In genomic region chr1:205142105-205142475, GRCh38 we compare ENCODE assay signal across 1 cellular context.
TF ChIP-seq lines count a peak whose summit lies in the region.

No MANE protein-coding gene starts in this region.

TF ChIP-seq in GM23338, 12 proteins besides CTCF, POLR2A, EP300 and RAD21 (continued from another document):
- no peak for TF ChIP-seq ZNF462 (CRISPR knock-in tag; IDR thresholded peaks at IDR 0.05)
- no peak for TF ChIP-seq CREB1 (CRISPR knock-in tag; IDR thresholded peaks at IDR 0.05; ENCODE audit: low read depth)
- TF ChIP-seq EZH2 (IDR thresholded peaks at IDR 0.05; ENCODE audit: low read depth, unreplicated experiment) = no peak
- TF ChIP-seq JUNB (IDR thresholded peaks at IDR 0.05; ENCODE audit: unreplicated experiment) = no peak
- TF ChIP-seq ETS1 (IDR thresholded peaks at IDR 0.05) = no peak
- TF ChIP-seq NANOG (IDR thresholded peaks at IDR 0.05; ENCODE audit: borderline replicate concordance) = no peak
- TF ChIP-seq EZH2phosphoT487 (IDR thresholded peaks at IDR 0.05; ENCODE audit: unreplicated experiment) = no peak
